Comparison of ENCODE assay signal across 10 cellular contexts in genomic region chr4:78568640-78569261, GRCh38. TPM values are rescaled to one million over a fixed set of nuclear protein-coding genes. Genes with fewer than 3 reads are reported as not detected.
DNase-seq lines count a peak whose midpoint lies in the region; ATAC-seq, FAIRE-seq and TF ChIP-seq lines count a peak whose summit lies in the region.
"Had no signal": no experiment of that assay in that cellular context is flagged by ENCODE, and none has a peak within 500 bp of the region (broad histone marks: within the 10 kb centered on the region; RNA-seq: fewer than 3 reads in every experiment).

No MANE protein-coding gene starts in this region.

- H3K79me2 ChIP-seq in GM12878 (ENCODE audit: control insufficient read depth, insufficient read depth, low read length) = no peaks in the 10 kb centered on the region

- SMC1A ChIA-PET in GM12878 (lab: Charles Lee; ENCODE audit: uncharacterized antibody, unreplicated experiment) = interaction anchor here (0.7 to 7.1 kb wide), 17 partner anchors 8 to 1604 kb away, joined by 3 to 69 read pairs (median 5); no protein-coding TSS in a partner anchor

- peak; percentile 70 for ATAC-seq in GM18867 (IDR thresholded peaks at IDR 0.05; ENCODE audit: unreplicated experiment)
- peak; percentile 60 for ATAC-seq in HG02840 (IDR thresholded peaks at IDR 0.05; ENCODE audit: low FRiP score, unreplicated experiment)
- peak; percentile 63 for ATAC-seq in GM12878
- ATAC-seq in omental fat pad (ENCODE audit: low FRiP score) = peak; percentile 3

- intact Hi-C loops in GM12878 (cut with micrococcal nuclease; ENCODE audit: unreplicated experiment) = loop anchor here (10.0 kb wide), 1 partner anchor 514 kb away; the partner anchor contains the start of gene FRAS1

- no peak overlapping the region for H2AFZ ChIP-seq in GM12878 (ENCODE audit: control insufficient read depth, low read depth, low read length)

- CTCF ChIA-PET in GM12878 (lab: Yijun Ruan, JAX) = interaction anchor here (0.7 to 4.5 kb wide), 11 partner anchors 21 to 510 kb away, joined by 3 to 19 read pairs (median 4); no protein-coding TSS in a partner anchor

- in situ Hi-C loops in GM12878 (cut with MboI) = no loop called here

- H3K9me3 ChIP-seq in GM12878 (replicated peaks; ENCODE audit: control insufficient read depth, insufficient read depth, low read length) = no peaks in the 10 kb centered on the region; the same call in 2 of the 3 replicates

- H3K4me3 ChIP-seq in GM12878 = no peak overlapping the region

- H4K20me1 ChIP-seq in GM12878 (ENCODE audit: control insufficient read depth, insufficient read depth) = no peaks in the 10 kb centered on the region

- DNase-seq in GM12878 (ENCODE audit: low read depth, low spot score) = peak; percentile 40
- no peak for DNase-seq in omental fat pad (ENCODE audit: low spot score)
- DNase-seq in SHP77 treated with DMSO at 0.1 percent for 48 hours (lab: John Stamatoyannopoulos, UW) = no peak
- DNase-seq in mucosa of gallbladder (ENCODE audit: low spot score) = no peak
- no peak for DNase-seq in pons (ENCODE audit: low spot score)
- no peak for DNase-seq in kidney glomerular epithelial cell (lab: John Stamatoyannopoulos, UW)
- DNase-seq: activated naive CD8-positive, alpha-beta T cell treated with anti-CD3 and anti-CD28 coated beads, Interleukin-2, amount 10 ng/mL, durations not matched to agents 7 days and 5 days; stimulated activated naive CD4-positive, alpha-beta T cell had no signal

- BruUV-seq in GM12878 (replicated peaks; lab: Mats Ljungman, UMichigan) = no TSS peak

- no peak for FAIRE-seq in GM12878 (lab: Jason Lieb, UNC)

- no peak overlapping the region for H3K4me2 ChIP-seq in GM12878 (ENCODE audit: control insufficient read depth, insufficient read depth)

- H3K27me3 ChIP-seq in GM12878 (replicated peaks in 1 of 2; ENCODE audit: control insufficient read depth in 2 of 2, insufficient read depth in 2 of 2, low read length in 1 of 2) = no peaks in the 10 kb centered on the region

- no peak overlapping the region for H3K9ac ChIP-seq in GM12878 (ENCODE audit: control insufficient read depth, insufficient read depth, low read length)

- TF ChIP-seq RAD21 in GM12878 (IDR thresholded peaks at IDR 0.05; ENCODE audit: insufficient read depth, low read depth, low read length) = no peak

- peaks cover 6% of the 10 kb centered on the region for H3K4me1 ChIP-seq in GM12878 (ENCODE audit: control insufficient read depth, insufficient read depth, low read length)

- H3K27ac ChIP-seq in GM12878 (ENCODE audit: control insufficient read depth, insufficient read depth) = no peak overlapping the region

- no peak for TF ChIP-seq EP300 in GM12878 (IDR thresholded peaks at IDR 0.05; ENCODE audit: borderline replicate concordance in 1 of 2, control insufficient read depth in 1 of 2, low read depth in 2 of 2, low read length in 2 of 2)

- RAD21 ChIA-PET in GM12878 (lab: Charles Lee; ENCODE audit: unreplicated experiment) = interaction anchor here (0.7 to 3.7 kb wide), 13 partner anchors 19 to 608 kb away, joined by 3 to 29 read pairs (median 5); no protein-coding TSS in a partner anchor

- no peak for TF ChIP-seq POLR2A in GM12878 (IDR thresholded peaks at IDR 0.05; ENCODE audit: low read depth, low read length)

- no peaks in the 10 kb centered on the region for H3K36me3 ChIP-seq in GM12878 (ENCODE audit: control insufficient read depth in 2 of 2, insufficient read depth in 2 of 2, low read length in 1 of 2)

- POLR2A ChIA-PET in GM12878 (lab: Charles Lee) = interaction anchor here (0.7 to 1.3 kb wide), 3 partner anchors 31 to 111 kb away, joined by 3 to 4 read pairs (median 3); no protein-coding TSS in a partner anchor

- TF ChIP-seq CTCF in GM12878 (IDR thresholded peaks at IDR 0.05 in 2 of 3, conservative IDR thresholded peaks at IDR 0.05 in 1 of 3; ENCODE audit: control insufficient read depth in 2 of 3, extremely low read depth in 1 of 3, insufficient read depth in 1 of 3, low read depth in 3 of 3, low read length in 3 of 3) (no peak; a peak in 1 of 6 replicates), omental fat pad (IDR thresholded peaks at IDR 0.05) (no peak)

- 59% methylated on average over 3 of the region's 3 CpGs for WGBS in GM12878 (ENCODE audit: insufficient coverage, insufficient replicate concordance, low lambda C conversion rate, missing lambda C conversion rate)

TF ChIP-seq in GM12878, 131 proteins besides CTCF, POLR2A, EP300 and RAD21:
- TF ChIP-seq BHLHE40 (IDR thresholded peaks at IDR 0.05; ENCODE audit: borderline replicate concordance in 1 of 2, low read depth in 2 of 2, low read length in 1 of 2) (peak in 1 of 2 experiments; percentile 26; a peak in 1 of 4 replicates), ZNF217 (IDR thresholded peaks at IDR 0.05) (peak; percentile 51; the same call in 1 of the 2 replicates), IKZF1 (conservative IDR thresholded peaks at IDR 0.05) (peak; percentile 40; the same call in 1 of the 2 replicates), NR2F1 (conservative IDR thresholded peaks at IDR 0.05) (peak; percentile 36; the same call in 1 of the 2 replicates), SMARCA5 (IDR thresholded peaks at IDR 0.05) (peak; percentile 46; the same call in 1 of the 2 replicates), POU2F2 (IDR thresholded peaks at IDR 0.05; ENCODE audit: borderline replicate concordance, low read depth, low read length) (peak; percentile 27; the same call in 1 of the 3 replicates), ZBTB33 (IDR thresholded peaks at IDR 0.05) (no peak), ZNF687 (IDR thresholded peaks at IDR 0.05) (peak; percentile 90), NFIC (IDR thresholded peaks at IDR 0.05; ENCODE audit: low read depth, low read length) (no peak), MEF2B (IDR thresholded peaks at IDR 0.05; ENCODE audit: partially characterized antibody, poor library complexity, severe bottlenecking) (peak; percentile 86)

RNA-seq across cellular contexts. Expression of gene ANXA3, which starts 17.2 kb away (rescaled TPM):
- total RNA-seq in GM12878 (2013; cell fraction: nucleolus; rRNA removed) = 1.3 and 3.0 TPM in 2 replicates
- total RNA-seq in GM12878 (2014; rRNA removed) (0.28 and 0.33 TPM in 2 replicates), GM12878 (2014; rRNA removed; fragmentation: Illumina TruSeq; extraction: Trizol) (0.58 and 0.78 TPM in 2 replicates), GM12878 (2021) (1.1 and 1.2 TPM in 2 replicates), omental fat pad (100 to 1,000 TPM in 2 of 4 donors, 10 to 100 TPM in 2; 76.3 to 217 (median 105) TPM), mucosa of gallbladder (41.9 TPM)
- not detected for polyA plus RNA-seq in GM12878 (2011; ENCODE audit: low read depth)
- polyA plus RNA-seq in GM12878 (2011; rRNA removed) (14.7 and 23.4 TPM in 2 replicates), GM12878 (2014; fragmentation: Illumina TruSeq; extraction: Trizol) (0.85 and 0.89 TPM in 2 replicates), GM12878 (2014; fragmentation: Nextera tagmentation; extraction: Ambion mirVana) (under 1 TPM; 0.90 to 0.92 TPM), GM12878 (2014; rRNA removed) (0.32 and 0.74 TPM in 2 replicates), GM12878 (2016; fragmentation: Nextera tagmentation; extraction: Ambion mirVana) (1 to 10 TPM; 1.2 to 2.1 TPM)
- 12.7 and 13.3 TPM in 2 replicates for polyA plus RNA-seq in GM12878 (2011; cell fraction: cytosol; rRNA removed)
- polyA plus RNA-seq in GM12878 (2011; cell fraction: nucleus; rRNA removed) = 10.1 and 13.7 TPM in 2 replicates
- polyA plus RNA-seq in GM12878 (2012) = not detected in 2 replicates
- 11.5 and 13.7 TPM in 2 replicates for polyA minus RNA-seq in GM12878 (2011; rRNA and poly(A)+ RNA removed)
- polyA minus RNA-seq in GM12878 (2011; cell fraction: cytosol; rRNA and poly(A)+ RNA removed) = 6.5 and 14.3 TPM in 2 replicates
- polyA minus RNA-seq in GM12878 (2011; cell fraction: nucleus; rRNA and poly(A)+ RNA removed) = 8.3 and 8.7 TPM in 2 replicates

Comparison
In these comparisons a context has a peak if more than half of its experiments do, and no peak if none do; other contexts are left out.
1. ATAC-seq: peak in every context shown above with its lines; median percentile 70 in GM18867; 63 in GM12878; 60 in HG02840; 3 in omental fat pad.
2. RNA of gene ANXA3, which starts 17.2 kb away (total RNA-seq): 76.3 to 217 TPM in omental fat pad and 41.9 TPM in mucosa of gallbladder (single experiment); 0.28 to 3.0 TPM in GM12878; every median in the first group is over 10 times any median in the second.